In the genomic region with DNA sequence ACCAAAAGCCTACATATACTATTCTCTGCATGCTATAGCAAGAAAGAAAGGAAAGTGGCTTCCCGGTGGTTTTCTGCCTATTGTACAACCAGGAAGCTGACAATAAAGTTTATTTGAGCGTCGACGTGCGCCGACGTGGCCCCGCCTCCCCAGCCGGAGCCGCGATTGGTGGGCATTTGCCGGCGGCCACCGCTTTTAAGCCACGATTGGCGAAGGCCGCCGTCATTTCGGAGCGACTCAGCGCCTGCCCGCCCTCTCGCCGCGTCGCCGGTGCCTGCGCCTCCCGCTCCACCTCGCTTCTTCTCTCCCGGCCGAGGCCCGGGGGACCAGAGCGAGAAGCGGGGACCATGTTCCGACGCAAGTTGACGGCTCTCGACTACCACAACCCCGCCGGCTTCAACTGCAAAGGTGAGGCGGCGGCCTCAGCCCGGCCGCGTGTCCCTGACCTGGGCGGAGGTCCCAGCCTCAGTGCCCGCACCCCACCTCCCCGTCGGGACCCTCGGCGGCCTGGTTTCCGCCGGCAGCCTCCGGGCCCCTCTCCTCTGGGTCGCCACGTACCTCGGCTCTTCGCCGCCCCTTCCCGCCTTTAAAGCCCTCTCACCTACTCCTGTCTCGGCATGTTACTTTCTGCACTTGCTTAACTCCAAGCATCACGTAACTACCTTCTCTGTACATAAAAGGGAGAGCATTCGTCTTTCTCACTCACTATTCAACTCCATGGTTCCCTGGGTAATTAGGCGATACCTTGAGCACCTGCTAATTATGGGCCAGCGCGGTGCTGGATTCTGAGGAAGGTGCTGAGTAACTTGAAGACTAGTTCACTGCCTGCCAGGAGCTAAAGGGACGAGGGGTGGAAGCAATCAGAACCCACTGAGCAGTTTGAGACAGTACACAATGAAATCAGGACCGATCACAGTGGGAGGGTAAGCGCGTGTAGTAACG, we compare ENCODE assay signal across 8 cellular contexts. TPM values are rescaled to one million over a fixed set of nuclear protein-coding genes. Genes with fewer than 3 reads are reported as not detected.
A peak's percentile ranks its signal among the peaks of the same experiment; 100 is the strongest.
DNase-seq lines count a peak whose midpoint lies in the region; ATAC-seq and TF ChIP-seq lines count a peak whose summit lies in the region.

A gene (plus strand): TSS at position 254 of the 942 bp plus-strand sequence. CDS start 94 bp downstream, at position 348.

- no peaks in the 10 kb centered on the region for H3K27me3 ChIP-seq in liver (ENCODE audit: control insufficient read depth in 4 of 4, insufficient read depth in 4 of 4, low read length in 3 of 4)

- TF ChIP-seq CTCF in liver (IDR thresholded peaks at IDR 0.05; ENCODE audit: low read depth, low read length, missing input control): no peak

- no peaks in the 10 kb centered on the region for H3K9me3 ChIP-seq in liver (ENCODE audit: control insufficient read depth in 4 of 4, low read length in 3 of 4)

- WGBS in liver: under 1% methylated on average over 72 of the region's 72 CpGs

- peak within 1 kb of the TSS; percentile 78 to 81 for H3K27ac ChIP-seq in liver (ENCODE audit: low read depth in 1 of 2, low read length in 2 of 2)

- H3K9ac ChIP-seq in liver (ENCODE audit: low read depth in 1 of 2, low read length in 2 of 2): peak within 1 kb of the TSS; percentile 86 to 97

- H3K4me3 ChIP-seq in liver (ENCODE audit: low read depth in 1 of 3, low read length in 3 of 3): peak within 1 kb of the TSS; percentile 88 to 96 (median 92)

- DNase-seq in C1 segment of cervical spinal cord (lab: John Stamatoyannopoulos, UW) (peak; percentile 59 to 94 (median 87)), NCI-H748 (lab: John Stamatoyannopoulos, UW; ENCODE audit: unreplicated experiment) (peak; percentile 97), dermis blood vessel endothelial cell (peak; percentile 96)
- peak; percentile 85 to 88 for DNase-seq in activated CD4-positive, alpha-beta T cell treated with anti-CD3 and anti-CD28 coated beads, Interleukin-2, amount 50 U/mL, for 4 hours
- peak; percentile 92 for DNase-seq in stimulated activated CD4-positive, alpha-beta T cell treated with anti-CD3 and anti-CD28 coated beads, Interleukin-4, amount 100 ng/mL, for 24 hours

- H3K36me3 ChIP-seq in liver (ENCODE audit: control insufficient read depth in 4 of 4, insufficient read depth in 3 of 4, low read depth in 1 of 4, low read length in 3 of 4): peaks cover 0 to 17% (median 13%) of the 10 kb centered on the region in 4 donors

- peak; percentile 89 for ATAC-seq in GM19351 (IDR thresholded peaks at IDR 0.05; ENCODE audit: unreplicated experiment)
- ATAC-seq in HG03521 (IDR thresholded peaks at IDR 0.05; ENCODE audit: unreplicated experiment): peak; percentile 98

- peak in 1 of 2 donors; percentile 35 for TF ChIP-seq RAD21 in liver (IDR thresholded peaks at IDR 0.05)

- H3K4me1 ChIP-seq in liver (ENCODE audit: control insufficient read depth in 4 of 4, insufficient read depth in 4 of 4, low read length in 3 of 4): peaks cover 0 to 11% (median 10%) of the 10 kb centered on the region in 4 donors

TF ChIP-seq in liver, 16 proteins besides CTCF, POLR2A, EP300 and RAD21:
- no peak for TF ChIP-seq HNF4A (conservative IDR thresholded peaks at IDR 0.05)
- TF ChIP-seq FOXA1 (IDR thresholded peaks at IDR 0.05): no peak
- TF ChIP-seq SP1 (IDR thresholded peaks at IDR 0.05): peak; percentile 92
- TF ChIP-seq, protein P1, sequence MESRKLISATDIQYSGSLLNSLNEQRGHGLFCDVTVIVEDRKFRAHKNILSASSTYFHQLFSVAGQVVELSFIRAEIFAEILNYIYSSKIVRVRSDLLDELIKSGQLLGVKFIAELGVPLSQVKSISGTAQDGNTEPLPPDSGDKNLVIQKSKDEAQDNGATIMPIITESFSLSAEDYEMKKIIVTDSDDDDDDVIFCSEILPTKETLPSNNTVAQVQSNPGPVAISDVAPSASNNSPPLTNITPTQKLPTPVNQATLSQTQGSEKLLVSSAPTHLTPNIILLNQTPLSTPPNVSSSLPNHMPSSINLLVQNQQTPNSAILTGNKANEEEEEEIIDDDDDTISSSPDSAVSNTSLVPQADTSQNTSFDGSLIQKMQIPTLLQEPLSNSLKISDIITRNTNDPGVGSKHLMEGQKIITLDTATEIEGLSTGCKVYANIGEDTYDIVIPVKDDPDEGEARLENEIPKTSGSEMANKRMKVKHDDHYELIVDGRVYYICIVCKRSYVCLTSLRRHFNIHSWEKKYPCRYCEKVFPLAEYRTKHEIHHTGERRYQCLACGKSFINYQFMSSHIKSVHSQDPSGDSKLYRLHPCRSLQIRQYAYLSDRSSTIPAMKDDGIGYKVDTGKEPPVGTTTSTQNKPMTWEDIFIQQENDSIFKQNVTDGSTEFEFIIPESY (IDR thresholded peaks at IDR 0.05): no peak
- TF ChIP-seq YY1 (IDR thresholded peaks at IDR 0.05): peak; percentile 68
- TF ChIP-seq RXRA (IDR thresholded peaks at IDR 0.05): no peak
- TF ChIP-seq, protein P2, sequence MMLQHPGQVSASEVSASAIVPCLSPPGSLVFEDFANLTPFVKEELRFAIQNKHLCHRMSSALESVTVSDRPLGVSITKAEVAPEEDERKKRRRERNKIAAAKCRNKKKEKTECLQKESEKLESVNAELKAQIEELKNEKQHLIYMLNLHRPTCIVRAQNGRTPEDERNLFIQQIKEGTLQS (IDR thresholded peaks at IDR 0.05): no peak
- no peak for TF ChIP-seq NR2F2 (IDR thresholded peaks at IDR 0.05)
- no peak for TF ChIP-seq FOXA2 (IDR thresholded peaks at IDR 0.05)
- TF ChIP-seq, protein P3, sequence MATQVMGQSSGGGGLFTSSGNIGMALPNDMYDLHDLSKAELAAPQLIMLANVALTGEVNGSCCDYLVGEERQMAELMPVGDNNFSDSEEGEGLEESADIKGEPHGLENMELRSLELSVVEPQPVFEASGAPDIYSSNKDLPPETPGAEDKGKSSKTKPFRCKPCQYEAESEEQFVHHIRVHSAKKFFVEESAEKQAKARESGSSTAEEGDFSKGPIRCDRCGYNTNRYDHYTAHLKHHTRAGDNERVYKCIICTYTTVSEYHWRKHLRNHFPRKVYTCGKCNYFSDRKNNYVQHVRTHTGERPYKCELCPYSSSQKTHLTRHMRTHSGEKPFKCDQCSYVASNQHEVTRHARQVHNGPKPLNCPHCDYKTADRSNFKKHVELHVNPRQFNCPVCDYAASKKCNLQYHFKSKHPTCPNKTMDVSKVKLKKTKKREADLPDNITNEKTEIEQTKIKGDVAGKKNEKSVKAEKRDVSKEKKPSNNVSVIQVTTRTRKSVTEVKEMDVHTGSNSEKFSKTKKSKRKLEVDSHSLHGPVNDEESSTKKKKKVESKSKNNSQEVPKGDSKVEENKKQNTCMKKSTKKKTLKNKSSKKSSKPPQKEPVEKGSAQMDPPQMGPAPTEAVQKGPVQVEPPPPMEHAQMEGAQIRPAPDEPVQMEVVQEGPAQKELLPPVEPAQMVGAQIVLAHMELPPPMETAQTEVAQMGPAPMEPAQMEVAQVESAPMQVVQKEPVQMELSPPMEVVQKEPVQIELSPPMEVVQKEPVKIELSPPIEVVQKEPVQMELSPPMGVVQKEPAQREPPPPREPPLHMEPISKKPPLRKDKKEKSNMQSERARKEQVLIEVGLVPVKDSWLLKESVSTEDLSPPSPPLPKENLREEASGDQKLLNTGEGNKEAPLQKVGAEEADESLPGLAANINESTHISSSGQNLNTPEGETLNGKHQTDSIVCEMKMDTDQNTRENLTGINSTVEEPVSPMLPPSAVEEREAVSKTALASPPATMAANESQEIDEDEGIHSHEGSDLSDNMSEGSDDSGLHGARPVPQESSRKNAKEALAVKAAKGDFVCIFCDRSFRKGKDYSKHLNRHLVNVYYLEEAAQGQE (IDR thresholded peaks at IDR 0.05): peak; percentile 72
- TF ChIP-seq HNF4G (IDR thresholded peaks at IDR 0.05): no peak
- TF ChIP-seq, protein P4, sequence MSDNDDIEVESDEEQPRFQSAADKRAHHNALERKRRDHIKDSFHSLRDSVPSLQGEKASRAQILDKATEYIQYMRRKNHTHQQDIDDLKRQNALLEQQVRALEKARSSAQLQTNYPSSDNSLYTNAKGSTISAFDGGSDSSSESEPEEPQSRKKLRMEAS (IDR thresholded peaks at IDR 0.05): no peak
- peak in 1 of 2 donors; percentile 67 for TF ChIP-seq GABPA (IDR thresholded peaks at IDR 0.05 in 1 of 2, conservative IDR thresholded peaks at IDR 0.05 in 1 of 2)
- no peak for TF ChIP-seq JUND (IDR thresholded peaks at IDR 0.05)
- no peak for TF ChIP-seq TAF1 (conservative IDR thresholded peaks at IDR 0.05)
- TF ChIP-seq EGR1 (IDR thresholded peaks at IDR 0.05; ENCODE audit: low read depth in 2 of 2): no peak

RNA-seq across cellular contexts. Expression of the gene that starts here (rescaled TPM):
- total RNA-seq in dermis blood vessel endothelial cell (81.3 and 169 TPM in 2 replicates), liver (100 to 1,000 TPM in 1 of 2 donors, 10 to 100 TPM in 1; 21.6 to 119 TPM)
- polyA plus RNA-seq in liver: 10 to 100 TPM; 52.5 to 80.6 TPM

Comparison
In these comparisons a context has a peak if more than half of its experiments do, and no peak if none do; other contexts are left out.
1. Peak in every context shown above with its lines: DNase-seq, ATAC-seq, H3K4me3 ChIP-seq and H3K27ac ChIP-seq.